In the genomic region with DNA sequence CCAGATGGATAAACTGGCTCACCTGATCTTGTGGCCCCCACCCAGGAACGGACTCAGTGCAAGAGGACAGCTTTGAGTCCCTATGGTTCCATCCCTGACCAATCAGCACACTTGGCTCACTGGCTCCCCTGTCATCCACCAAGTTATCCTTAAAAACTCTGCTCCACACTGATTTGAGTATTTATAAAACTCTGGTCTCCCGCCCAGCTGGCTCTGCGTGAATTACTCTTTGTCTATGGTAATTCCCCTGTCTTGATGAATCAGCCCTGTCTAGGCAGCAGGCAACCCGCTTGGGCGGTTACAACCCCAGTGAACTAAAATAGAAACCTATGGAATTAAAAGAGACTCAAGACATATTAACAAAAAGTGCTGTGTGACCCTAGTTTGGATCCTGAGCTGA, we compare ENCODE assay signal across 13 cellular contexts. TPM values are rescaled to one million over a fixed set of nuclear protein-coding genes. Genes with fewer than 3 reads are reported as not detected.
DNase-seq lines count a peak whose midpoint lies in the region; ATAC-seq and TF ChIP-seq lines count a peak whose summit lies in the region.
"Had no signal": no experiment of that assay in that cellular context is flagged by ENCODE, and none has a peak within 500 bp of the region (broad histone marks: within the 10 kb centered on the region; RNA-seq: fewer than 3 reads in every experiment).

No MANE protein-coding gene starts in this region.

- H3K36me3 ChIP-seq in PC-3 (ENCODE audit: low read depth, low read length) = no peaks in the 10 kb centered on the region
- H3K36me3 ChIP-seq in smooth muscle cell (ENCODE audit: low read depth) = no peaks in the 10 kb centered on the region
- no peaks in the 10 kb centered on the region for H3K36me3 ChIP-seq in Caco-2 (ENCODE audit: control insufficient read depth, insufficient read depth, low read length)
- H3K36me3 ChIP-seq: upper lobe of right lung had no signal

- no peaks in the 10 kb centered on the region for H3K9me3 Mint-ChIP-seq in Caco-2 (ENCODE audit: unreplicated experiment)
- H3K9me3 Mint-ChIP-seq: T-cell had no signal

- no peaks in the 10 kb centered on the region; the same call in 1 of the 2 replicates for H3K9me2 ChIP-seq in PC-3 (replicated peaks; ENCODE audit: low read length)

- peak; percentile 60 to 78 for ATAC-seq in activated CD4-positive, CD25-positive, alpha-beta regulatory T cell treated with anti-CD3 and anti-CD28 coated beads, Interleukin-2, amount 50 U/mL, for 24 hours
- peak; percentile 48; the same call in 1 of the 2 replicates for ATAC-seq in PC-3
- no peak for ATAC-seq in HG03159 (IDR thresholded peaks at IDR 0.05; ENCODE audit: unreplicated experiment)
- ATAC-seq: mucosa of descending colon, T-cell, upper lobe of right lung had no signal

- TF ChIP-seq CTCF in PC-3 (conservative IDR thresholded peaks at IDR 0.05; ENCODE audit: low read depth, low read length) (no peak), fibroblast of the aortic adventitia (IDR thresholded peaks at IDR 0.05; ENCODE audit: insufficient read depth, low read length) (no peak), smooth muscle cell (IDR thresholded peaks at IDR 0.05; ENCODE audit: borderline replicate concordance, insufficient read depth, poor library complexity, severe bottlenecking) (no peak), Caco-2 (IDR thresholded peaks at IDR 0.05; ENCODE audit: insufficient read depth in 1 of 2, low read depth in 1 of 2, low read length in 1 of 2, severe bottlenecking in 1 of 2, unreplicated experiment in 1 of 2) (no peak)

- H2AFZ ChIP-seq in PC-3 (ENCODE audit: low read length) (no peak overlapping the region), smooth muscle cell (ENCODE audit: low read depth) (peak overlapping the region; percentile 4)

- H3K27ac ChIP-seq in PC-3 (ENCODE audit: low read length) (no peak overlapping the region), smooth muscle cell (ENCODE audit: low read depth) (peak overlapping the region; percentile 65)
- H3K27ac ChIP-seq: upper lobe of right lung had no signal

- H3K9me3 ChIP-seq in PC-3 (ENCODE audit: low read length) = no peaks in the 10 kb centered on the region
- no peaks in the 10 kb centered on the region for H3K9me3 ChIP-seq in smooth muscle cell (replicated peaks; ENCODE audit: low read depth)
- no peaks in the 10 kb centered on the region for H3K9me3 ChIP-seq in Caco-2
- H3K9me3 ChIP-seq: mucosa of descending colon, upper lobe of right lung had no signal

- H4K20me1 ChIP-seq in PC-3 (ENCODE audit: low read length) (no peaks in the 10 kb centered on the region), smooth muscle cell (ENCODE audit: low read depth) (no peaks in the 10 kb centered on the region)

- H3K27ac Mint-ChIP-seq in Caco-2 (ENCODE audit: unreplicated experiment) = no peak overlapping the region
- H3K27ac Mint-ChIP-seq: T-cell had no signal

- H3K27me3 ChIP-seq in PC-3 (ENCODE audit: low read length) (no peaks in the 10 kb centered on the region), smooth muscle cell (ENCODE audit: low read depth) (no peaks in the 10 kb centered on the region), Caco-2 (replicated peaks; ENCODE audit: control insufficient read depth, insufficient read depth, low read length) (no peaks in the 10 kb centered on the region)
- H3K27me3 ChIP-seq: upper lobe of right lung had no signal

- DNase-seq in activated CD4-positive, CD25-positive, alpha-beta regulatory T cell treated with anti-CD3 and anti-CD28 coated beads, Interleukin-2, amount 50 U/mL, for 72 hours = no peak
- DNase-seq in PC-3 (peak; percentile 36), fibroblast of the aortic adventitia (ENCODE audit: low read depth) (peak; percentile 36), smooth muscle cell (lab: John Stamatoyannopoulos, UW; ENCODE audit: unreplicated experiment) (no peak), Caco-2 (no peak), NAMALWA (ENCODE audit: low spot score) (no peak)
- DNase-seq: DMS53, mucosa of descending colon, NCI-H2029 treated with DMSO at 0.1 percent for 48 hours, T-cell, upper lobe of right lung had no signal

- H3K9ac ChIP-seq in PC-3 (ENCODE audit: low read length) (no peak overlapping the region), smooth muscle cell (ENCODE audit: low read depth) (no peak overlapping the region)

- H3K4me3 Mint-ChIP-seq in Caco-2 (ENCODE audit: unreplicated experiment) = no peak overlapping the region
- H3K4me3 Mint-ChIP-seq: T-cell had no signal

- H3K4me1 ChIP-seq in PC-3 (ENCODE audit: insufficient read depth, low read length) (peaks cover 7% of the 10 kb centered on the region), smooth muscle cell (ENCODE audit: low read depth) (peaks cover 13% of the 10 kb centered on the region), Caco-2 (peaks cover 11% of the 10 kb centered on the region; the same call in 1 of the 2 replicates)
- H3K4me1 ChIP-seq: upper lobe of right lung had no signal

- no peak overlapping the region for H3K4me2 ChIP-seq in PC-3 (ENCODE audit: low read length)
- H3K4me2 ChIP-seq in smooth muscle cell = peak overlapping the region; percentile 60

- peaks cover 7% of the 10 kb centered on the region for H3K4me1 Mint-ChIP-seq in Caco-2 (ENCODE audit: low read depth, unreplicated experiment)

- BruUV-seq in PC-3 (replicated peaks; lab: Mats Ljungman, UMichigan) (no TSS peak), Caco-2 (replicated peaks; lab: Mats Ljungman, UMichigan) (no TSS peak)

- CTCF ChIA-PET in PC-3 (lab: Charles Lee) = no interaction called here
- CTCF ChIA-PET in Caco-2 (lab: Charles Lee) = interaction anchor here (0.5 to 0.6 kb wide), 2 partner anchors 285 to 302 kb away, joined by 4 read pairs; no protein-coding TSS in a partner anchor

- H3K27me3 Mint-ChIP-seq in Caco-2 (ENCODE audit: insufficient read depth, unreplicated experiment) = no peaks in the 10 kb centered on the region
- H3K27me3 Mint-ChIP-seq: T-cell had no signal

- no peaks in the 10 kb centered on the region for H3F3A ChIP-seq in PC-3 (ENCODE audit: low read length, unreplicated experiment)
- peaks cover 10% of the 10 kb centered on the region for H3F3A ChIP-seq in smooth muscle cell (ENCODE audit: low read depth)

- POLR2A ChIA-PET in PC-3 (lab: Charles Lee; ENCODE audit: unreplicated experiment) = interaction anchor here (0.6 kb wide), 1 partner anchor 38 kb away, joined by 3 read pairs; a partner anchor contains a TSS
- POLR2A ChIA-PET in Caco-2 (lab: Charles Lee) = no interaction called here

- H3K4me3 ChIP-seq in PC-3 (ENCODE audit: low read length) = no peak overlapping the region
- no peak overlapping the region for H3K4me3 ChIP-seq in fibroblast of the aortic adventitia (ENCODE audit: low read depth, low read length)
- H3K4me3 ChIP-seq in smooth muscle cell = no peak overlapping the region
- no peak overlapping the region for H3K4me3 ChIP-seq in Caco-2 (ENCODE audit: low read depth, low read length)
- H3K4me3 ChIP-seq: mucosa of descending colon, upper lobe of right lung had no signal

- intact Hi-C loops in PC-3 (cut with micrococcal nuclease) (no loop called here), Caco-2 (cut with micrococcal nuclease; ENCODE audit: unreplicated experiment) (no loop called here)

- no peaks in the 10 kb centered on the region for H3K79me2 ChIP-seq in PC-3 (ENCODE audit: low read length)
- no peaks in the 10 kb centered on the region for H3K79me2 ChIP-seq in smooth muscle cell (ENCODE audit: low read depth)

- no peaks in the 10 kb centered on the region for H3K36me3 Mint-ChIP-seq in Caco-2 (ENCODE audit: insufficient read depth, unreplicated experiment)
- H3K36me3 Mint-ChIP-seq: T-cell had no signal

- WGBS in smooth muscle cell (ENCODE audit: low lambda C conversion rate) = 17% methylated on average over 5 of the region's 5 CpGs

RNA-seq across cellular contexts. Expression of a gene that starts 38.1 kb away (rescaled TPM):
- total RNA-seq in PC-3 (2014; rRNA removed) (13.0 and 15.2 TPM in 2 replicates), fibroblast of the aortic adventitia (ENCODE audit: low replicate concordance) (1.4 and 2.9 TPM in 2 replicates), smooth muscle cell (3.1 and 4.0 TPM in 2 replicates), Caco-2 (2022) (0.77 and 1.0 TPM in 2 replicates)
- polyA plus RNA-seq in smooth muscle cell = 1.9 and 2.3 TPM in 2 replicates

Comparison
In these comparisons a context has a peak if more than half of its experiments do, and no peak if none do; other contexts are left out.
1. DNase-seq: peak in PC-3 (single experiment) and fibroblast of the aortic adventitia (single experiment); none in activated CD4-positive, CD25-positive, alpha-beta regulatory T cell treated with anti-CD3 and anti-CD28 coated beads, Interleukin-2, amount 50 U/mL, for 72 hours (single experiment), smooth muscle cell (single experiment), Caco-2 (0 of 2) and NAMALWA (single experiment).